In genomic region chr11:92222701-92223100, GRCh38 we compare ENCODE assay signal across 20 cellular contexts. TPM values are rescaled to one million over a fixed set of nuclear protein-coding genes. Genes with fewer than 3 reads are reported as not detected.
"Had no signal": no experiment of that assay in that cellular context is flagged by ENCODE, and none has a peak within 500 bp of the region (broad histone marks: within the 10 kb centered on the region; RNA-seq: fewer than 3 reads in every experiment).

No MANE protein-coding gene starts in this region.

- H3K4me1 Mint-ChIP-seq: central memory CD8-positive, alpha-beta T cell had no signal

- H3K27ac ChIP-seq: brain microvascular endothelial cell, coronary artery, heart left ventricle, left ventricle myocardium inferior, pancreas, skin epidermis, suprapubic skin had no signal

- H3K9me3 ChIP-seq: heart left ventricle, left ventricle myocardium inferior, pancreas, suprapubic skin had no signal

- H3K27ac Mint-ChIP-seq: activated CD8-positive, alpha-beta T cell treated with anti-CD3 and anti-CD28 coated beads, Interleukin-2, amount 10 ng/mL, durations not matched to agents 7 days and 5 days; activated naive CD8-positive, alpha-beta T cell treated with anti-CD3 and anti-CD28 coated beads, Interleukin-2, amount 10 ng/mL, durations not matched to agents 7 days and 5 days; activated T-cell treated with anti-CD3 and anti-CD28 coated beads, Interleukin-2, amount 50 U/mL, for 24 hours; activated T-helper 2 cell treated with anti-CD3 and anti-CD28 coated beads, Interferon-gamma antibody, Interleukin-2, Interleukin-4, amounts not matched to agents 10 μg/mL and 5 μg/mL and 100 μg/mL, durations not matched to agents 14 hours and 24 hours and 36 hours; stimulated activated naive CD8-positive, alpha-beta T cell treated with anti-CD3 and anti-CD28 coated beads, Interleukin-15, amount 100 ng/mL, for 72 hours had no signal

- H3K9me3 Mint-ChIP-seq: activated naive CD8-positive, alpha-beta T cell treated with anti-CD3 and anti-CD28 coated beads, Interleukin-2, amount 10 ng/mL, durations not matched to agents 7 days and 5 days; activated T-helper 2 cell treated with anti-CD3 and anti-CD28 coated beads, Interferon-gamma antibody, Interleukin-2, Interleukin-4, amounts not matched to agents 10 μg/mL and 5 μg/mL and 100 μg/mL, durations not matched to agents 14 hours and 24 hours and 36 hours had no signal

- DNase-seq: activated CD4-positive, alpha-beta T cell treated with anti-CD3 and anti-CD28 coated beads for 48 hours; activated CD4-positive, CD25-positive, alpha-beta regulatory T cell; activated CD8-positive, alpha-beta T cell treated with anti-CD3 and anti-CD28 coated beads, Interleukin-2, amount 10 ng/mL, durations not matched to agents 7 days and 5 days; activated naive CD4-positive, alpha-beta T cell treated with Interleukin-2 at 50 U/mL for 16 hours; activated naive CD8-positive, alpha-beta T cell treated with anti-CD3 and anti-CD28 coated beads, Interleukin-2, amount 10 ng/mL, durations not matched to agents 7 days and 5 days; activated T-cell treated with anti-CD3 and anti-CD28 coated beads, Interleukin-2, amount 50 U/mL, for 24 hours; brain microvascular endothelial cell; heart left ventricle; left ventricle myocardium inferior; stimulated activated CD4-positive, alpha-beta T cell treated with anti-CD3 and anti-CD28 coated beads, Interleukin-15, amount 100 ng/mL, for 24 hours; stimulated activated CD4-positive, alpha-beta T cell treated with anti-CD3 and anti-CD28 coated beads, Interleukin-2, amount 100 ng/mL, for 48 hours; stimulated activated naive CD8-positive, alpha-beta T cell treated with anti-CD3 and anti-CD28 coated beads, Interleukin-15, amount 100 ng/mL, for 72 hours; T-helper 9 cell; trophoblast cell had no signal

- H3K36me3 Mint-ChIP-seq: activated naive CD8-positive, alpha-beta T cell treated with anti-CD3 and anti-CD28 coated beads, Interleukin-2, amount 10 ng/mL, durations not matched to agents 7 days and 5 days had no signal

- H3K4me3 ChIP-seq: coronary artery, heart left ventricle, left ventricle myocardium inferior, pancreas, skin epidermis, suprapubic skin had no signal

- H3K36me3 ChIP-seq: brain microvascular endothelial cell, heart left ventricle, left ventricle myocardium inferior, pancreas, suprapubic skin had no signal

- H3K4me1 ChIP-seq: pancreas had no signal

- H3K4me3 Mint-ChIP-seq: activated CD8-positive, alpha-beta T cell treated with anti-CD3 and anti-CD28 coated beads, Interleukin-2, amount 10 ng/mL, durations not matched to agents 7 days and 5 days; activated naive CD8-positive, alpha-beta T cell treated with anti-CD3 and anti-CD28 coated beads, Interleukin-2, amount 10 ng/mL, durations not matched to agents 7 days and 5 days; activated T-cell treated with anti-CD3 and anti-CD28 coated beads, Interleukin-2, amount 50 U/mL, for 24 hours; central memory CD8-positive, alpha-beta T cell; stimulated activated naive CD8-positive, alpha-beta T cell treated with anti-CD3 and anti-CD28 coated beads, Interleukin-15, amount 100 ng/mL, for 72 hours had no signal

RNA-seq across cellular contexts. Expression of gene FAT3, which starts 1.9 kb away (rescaled TPM):
- total RNA-seq: activated CD8-positive, alpha-beta T cell treated with anti-CD3 and anti-CD28 coated beads, Interleukin-2, amount 10 ng/mL, durations not matched to agents 7 days and 5 days; activated naive CD8-positive, alpha-beta T cell treated with anti-CD3 and anti-CD28 coated beads, Interleukin-2, amount 10 ng/mL, durations not matched to agents 7 days and 5 days had no signal
